8 cellular contexts compared by ENCODE assay signal in genomic region chr12:69388371-69388770, GRCh38. TPM values are rescaled to one million over a fixed set of nuclear protein-coding genes. Genes with fewer than 3 reads are reported as not detected.
DNase-seq lines count a peak whose midpoint lies in the region; ATAC-seq and TF ChIP-seq lines count a peak whose summit lies in the region.

No MANE protein-coding gene starts in this region.

- H3K27ac ChIP-seq in heart left ventricle: no peak overlapping the region
- H3K27ac ChIP-seq in prostate gland: no peak overlapping the region

- H3K27me3 ChIP-seq in heart left ventricle (no peaks in the 10 kb centered on the region), prostate gland (replicated peaks; ENCODE audit: insufficient read depth) (no peaks in the 10 kb centered on the region)

- H3K9me3 ChIP-seq in heart left ventricle: no peaks in the 10 kb centered on the region
- H3K9me3 ChIP-seq in prostate gland: no peaks in the 10 kb centered on the region

- TF ChIP-seq CTCF in heart left ventricle (IDR thresholded peaks at IDR 0.05) (peak; percentile 37 to 70 (median 56)), endothelial cell (IDR thresholded peaks at IDR 0.05; ENCODE audit: unreplicated experiment) (peak; percentile 63), prostate gland (IDR thresholded peaks at IDR 0.05) (peak in 3 of 4 experiments; percentile 42 to 65 (median 51))

- 85 to 91% (median 88%) methylated on average over 1 of the region's 1 CpG for WGBS in heart left ventricle, 4 donors
- 68% methylated on average over 1 of the region's 1 CpG for WGBS in prostate gland

- no peaks in the 10 kb centered on the region for H3K9me3 Mint-ChIP-seq in endothelial cell (ENCODE audit: unreplicated experiment)

- ATAC-seq in heart left ventricle (no peak), GM18505 (IDR thresholded peaks at IDR 0.05; ENCODE audit: unreplicated experiment) (no peak), left colon (no peak)

- H3K4me1 ChIP-seq in heart left ventricle (no peaks in the 10 kb centered on the region), prostate gland (replicated peaks) (no peaks in the 10 kb centered on the region)

- H3K36me3 ChIP-seq in heart left ventricle (peaks cover 0 to 30% (median 14%) of the 10 kb centered on the region in 9 donors), prostate gland (no peaks in the 10 kb centered on the region)

- no peak overlapping the region for H3K27ac Mint-ChIP-seq in endothelial cell (ENCODE audit: unreplicated experiment)

- no peak overlapping the region for H3K4me3 Mint-ChIP-seq in endothelial cell (ENCODE audit: unreplicated experiment)

- H3K4me1 Mint-ChIP-seq in endothelial cell (ENCODE audit: unreplicated experiment): no peaks in the 10 kb centered on the region

- intact Hi-C loops in heart left ventricle (cut with DNase I) (loop anchor here in 5 of 10 donors (10.0 kb wide), 2 partner anchors 186 to 256 kb away; no protein-coding TSS in a partner anchor), cardiac septum (cut with DNase I) (no loop called here), prostate gland (cut with DNase I) (no loop called here), left colon (cut with DNase I, micrococcal nuclease) (no loop called here)

- TF ChIP-seq POLR2A in heart left ventricle (IDR thresholded peaks at IDR 0.05): no peak
- no peak for TF ChIP-seq POLR2A in prostate gland (IDR thresholded peaks at IDR 0.05)
- TF ChIP-seq POLR2A in GM18505 (IDR thresholded peaks at IDR 0.05; ENCODE audit: borderline replicate concordance, extremely low read depth, insufficient read depth, insufficient read length): no peak

- no peaks in the 10 kb centered on the region for H3K27me3 Mint-ChIP-seq in endothelial cell (ENCODE audit: unreplicated experiment)

- no peak overlapping the region for H3K4me3 ChIP-seq in heart left ventricle
- no peak overlapping the region for H3K4me3 ChIP-seq in prostate gland

- no peaks in the 10 kb centered on the region for H3K36me3 Mint-ChIP-seq in endothelial cell (ENCODE audit: low read depth, unreplicated experiment)

- no peak for DNase-seq in heart left ventricle
- DNase-seq in cardiac septum (ENCODE audit: low spot score): no peak
- DNase-seq in NCI-H524 (lab: John Stamatoyannopoulos, UW): peak; percentile 72 to 92
- no peak for DNase-seq in endothelial cell (ENCODE audit: low spot score)
- no peak for DNase-seq in prostate gland (ENCODE audit: low spot score)
- DNase-seq in stimulated activated CD4-positive, alpha-beta T cell treated with anti-CD3 and anti-CD28 coated beads, Interleukin-1b, Interleukin-23, amount 100 ng/mL, for 48 hours: no peak
- no peak for DNase-seq in left colon

RNA-seq across cellular contexts. Expression of gene YEATS4, which starts 28.8 kb away (rescaled TPM):
- 10 to 100 TPM in 4 of 9 donors, 1 to 10 TPM in 5; 6.7 to 45.0 (median 9.9) TPM for total RNA-seq in heart left ventricle
- polyA plus RNA-seq in heart left ventricle: 10 to 100 TPM in 1 of 2 donors, 1 to 10 TPM in 1; 4.0 to 20.9 TPM
- total RNA-seq in cardiac septum: 14.6 TPM
- 16.8 TPM for total RNA-seq in endothelial cell (ENCODE audit: unreplicated experiment)
- total RNA-seq in prostate gland: 10 to 100 TPM; 29.0 to 57.4 TPM
- total RNA-seq in left colon: 10 to 100 TPM in 1 of 2 donors, 1 to 10 TPM in 1; 7.3 to 11.6 TPM

RNA-seq across cellular contexts. Expression of gene LYZ, which starts 40.2 kb away (rescaled TPM):
- total RNA-seq in heart left ventricle: 100 to 1,000 TPM in 2 of 9 donors, 10 to 100 TPM in 4, 1 to 10 TPM in 3; 2.4 to 316 (median 18.2) TPM
- 10 to 100 TPM in 1 of 2 donors, 1 to 10 TPM in 1; 4.6 to 13.8 TPM for polyA plus RNA-seq in heart left ventricle
- 32.9 TPM for total RNA-seq in cardiac septum
- total RNA-seq in endothelial cell (ENCODE audit: unreplicated experiment): 3.6 TPM
- total RNA-seq in prostate gland: 10 to 100 TPM; 26.6 to 27.3 TPM
- 10 to 100 TPM; 14.3 to 97.8 TPM for total RNA-seq in left colon

Comparison
In these comparisons a context has a peak if more than half of its experiments do, and no peak if none do; other contexts are left out.
1. DNase-seq: peak in NCI-H524 (2 of 2); none in heart left ventricle (0 of 5), cardiac septum (single experiment), endothelial cell (single experiment), prostate gland (single experiment), stimulated activated CD4-positive, alpha-beta T cell treated with anti-CD3 and anti-CD28 coated beads, Interleukin-1b, Interleukin-23, amount 100 ng/mL, for 48 hours (single experiment) and left colon (0 of 2).
2. Peak in every context shown above with its lines, with median percentiles within 50 percentile points of each other: CTCF ChIP-seq.